10 cellular contexts compared by ENCODE assay signal in genomic region chr16:23496826-23497542, GRCh38. TPM values are rescaled to one million over a fixed set of nuclear protein-coding genes. Genes with fewer than 3 reads are reported as not detected.
DNase-seq lines count a peak whose midpoint lies in the region; ATAC-seq and TF ChIP-seq lines count a peak whose summit lies in the region.
"Had no signal": no experiment of that assay in that cellular context is flagged by ENCODE, and none has a peak within 500 bp of the region (broad histone marks: within the 10 kb centered on the region; RNA-seq: fewer than 3 reads in every experiment).

No MANE protein-coding gene starts in this region.

- CTCF ChIA-PET in HEK293 (lab: Yijun Ruan, JAX) = no interaction called here

- H3K9me3 ChIP-seq in HEK293 (ENCODE audit: control insufficient read depth, insufficient read depth, low read depth, low read length) = no peaks in the 10 kb centered on the region
- H3K9me3 ChIP-seq in skeletal muscle tissue (ENCODE audit: control insufficient read depth in 3 of 3, low read length in 3 of 3) = no peaks in the 10 kb centered on the region
- H3K9me3 ChIP-seq: tibial artery had no signal

- H3K27me3 ChIP-seq in skeletal muscle tissue (ENCODE audit: control insufficient read depth in 3 of 3, insufficient read depth in 3 of 3, low read length in 3 of 3) = no peaks in the 10 kb centered on the region
- H3K27me3 ChIP-seq: tibial artery had no signal

- H3K4me3 ChIP-seq in HEK293 (ENCODE audit: low read depth, low read length) (no peak overlapping the region), skeletal muscle tissue (ENCODE audit: low read length in 3 of 3) (no peak overlapping the region)
- H3K4me3 ChIP-seq: tibial artery had no signal

- intact Hi-C loops in left cardiac atrium (cut with DNase I) (no loop called here), head of caudate nucleus (cut with DNase I) (no loop called here)

- DNase-seq in astrocyte of the hippocampus (ENCODE audit: low read depth, low spot score) (peak; percentile 20), left cardiac atrium (no peak), head of caudate nucleus (no peak), iPS-NIHi11 (ENCODE audit: low spot score) (no peak)
- DNase-seq: NCI-H510A treated with DMSO at 0.1 percent for 48 hours had no signal

- H3K27ac ChIP-seq in HEK293 (ENCODE audit: extremely low read depth, low read depth, low read length) = no peak overlapping the region
- peak overlapping the region; percentile 27 for H3K27ac ChIP-seq in skeletal muscle tissue (ENCODE audit: low read depth, low read length)
- H3K27ac ChIP-seq: tibial artery had no signal

- H3K36me3 ChIP-seq in HEK293 (ENCODE audit: control insufficient read depth in 2 of 2, insufficient read depth in 1 of 2, low read length in 2 of 2) (peaks cover 9 to 52% of the 10 kb centered on the region in 2 experiments; a peak in 2 of 3 replicates), skeletal muscle tissue (ENCODE audit: control insufficient read depth in 3 of 3, insufficient read depth in 3 of 3, low read length in 3 of 3) (peaks cover 27 to 32% (median 32%) of the 10 kb centered on the region in 3 donors)

- H3K9ac ChIP-seq in skeletal muscle tissue (ENCODE audit: low read depth in 1 of 3, low read length in 3 of 3) = peak overlapping the region in 1 of 3 donors; percentile 19

- POLR2A ChIA-PET in HEK293 (lab: Yijun Ruan, JAX) = no interaction called here

- H3K4me1 ChIP-seq in HEK293 (ENCODE audit: control insufficient read depth, insufficient read depth, low read length) = no peaks in the 10 kb centered on the region; the same call in 1 of the 2 replicates
- peaks cover 6 to 14% (median 11%) of the 10 kb centered on the region in 3 donors for H3K4me1 ChIP-seq in skeletal muscle tissue (ENCODE audit: control insufficient read depth in 3 of 3, insufficient read depth in 3 of 3, low read length in 3 of 3)

- TF ChIP-seq CTCF in HEK293 (tag by site-specific recombination; IDR thresholded peaks at IDR 0.05) = no peak

- ATAC-seq in left cardiac atrium (peak; percentile 41 to 62), GM19455 (IDR thresholded peaks at IDR 0.05; ENCODE audit: unreplicated experiment) (no peak), GM21723 (IDR thresholded peaks at IDR 0.05; ENCODE audit: unreplicated experiment) (no peak)

TF ChIP-seq in HEK293, 187 proteins besides CTCF, POLR2A, EP300 and RAD21:
- TF ChIP-seq OSR2 (tag by site-specific recombination; IDR thresholded peaks at IDR 0.05) (0 out of 2 replicates have a peak, but pooled peaks have one; percentile 22), EGR2 (tag by site-specific recombination; IDR thresholded peaks at IDR 0.05; ENCODE audit: low read depth) (no peak), ZNF510 (tag by site-specific recombination; IDR thresholded peaks at IDR 0.05; ENCODE audit: insufficient replicate concordance) (no peak)

RNA-seq across cellular contexts. Expression of gene GGA2, which starts 13.3 kb away (rescaled TPM):
- total RNA-seq in left cardiac atrium = 10 to 100 TPM; 60.1 to 60.3 TPM
- total RNA-seq in skeletal muscle tissue = 31.8 TPM

RNA-seq across cellular contexts. Expression of gene COG7, which starts 44.0 kb away (rescaled TPM):
- 10 to 100 TPM; 11.3 TPM for total RNA-seq in left cardiac atrium
- 12.5 TPM for total RNA-seq in skeletal muscle tissue

Comparison
In these comparisons a context has a peak if more than half of its experiments do, and no peak if none do; other contexts are left out.
1. ATAC-seq: peak in left cardiac atrium (2 of 2); none in GM19455 (single experiment) and GM21723 (single experiment).